ENCODE assay signal across 8 cellular contexts in the genomic region with DNA sequence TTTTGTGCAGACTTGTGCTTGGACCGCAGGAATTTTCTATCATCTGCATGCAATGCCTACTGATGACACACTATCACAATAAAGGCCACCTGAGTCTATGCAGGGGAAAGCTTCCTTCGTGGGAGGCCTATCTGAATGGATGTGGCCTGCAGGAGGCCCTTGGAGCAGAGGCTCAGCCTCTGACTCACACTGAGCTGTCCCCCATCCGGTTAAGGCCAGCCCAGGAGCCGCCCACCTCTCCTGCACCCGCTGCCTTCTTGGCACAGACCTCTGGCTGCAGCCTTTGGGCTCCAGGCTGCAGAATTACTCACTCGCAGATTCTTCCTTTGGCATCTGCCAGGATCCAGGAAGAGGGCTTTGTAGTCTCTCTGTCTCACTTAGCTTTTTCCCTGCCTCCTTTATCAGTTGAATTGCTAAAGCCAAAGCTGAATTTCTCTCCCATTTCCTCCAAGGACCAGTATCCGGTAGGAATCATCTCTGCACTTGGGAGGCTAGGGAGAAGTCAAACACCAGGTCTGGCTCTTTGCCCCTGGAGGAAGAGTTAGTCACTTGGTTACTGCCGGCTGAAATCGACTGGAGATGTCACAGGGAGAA.
DNase-seq lines count a peak whose midpoint lies in the region; ATAC-seq and TF ChIP-seq lines count a peak whose summit lies in the region.

No MANE protein-coding gene starts in this region.

- in situ Hi-C loops in brain microvascular endothelial cell (cut with HindIII; ENCODE audit: low pct_ligation_motif_present, low sequenced_read_pairs) = no loop called here

- H3K4me3 Mint-ChIP-seq in activated naive CD8-positive, alpha-beta T cell treated with anti-CD3 and anti-CD28 coated beads, Interleukin-2, amount 50 U/mL, for 24 hours = no peak overlapping the region
- no peak overlapping the region for H3K4me3 Mint-ChIP-seq in activated naive CD8-positive, alpha-beta T cell treated with anti-CD3 and anti-CD28 coated beads for 36 hours

- TF ChIP-seq CTCF in brain microvascular endothelial cell (IDR thresholded peaks at IDR 0.05; ENCODE audit: low read depth, low read length, missing control alignments) (peak; percentile 31), tibial artery (IDR thresholded peaks at IDR 0.05) (no peak)

- H3K4me3 ChIP-seq in brain microvascular endothelial cell (ENCODE audit: low read depth, low read length) (no peak overlapping the region), tibial artery (no peak overlapping the region)

- peak; percentile 82 for ATAC-seq in activated naive CD8-positive, alpha-beta T cell treated with anti-CD3 and anti-CD28 coated beads, Interleukin-2, amount 50 U/mL, for 24 hours

- DNase-seq in activated naive CD8-positive, alpha-beta T cell treated with anti-CD3 and anti-CD28 coated beads, Interleukin-2, amount 50 U/mL, for 24 hours = peak; percentile 13
- DNase-seq in activated naive CD8-positive, alpha-beta T cell treated with anti-CD3 and anti-CD28 coated beads for 36 hours = no peak
- DNase-seq in brain microvascular endothelial cell (peak; percentile 97), kidney tubule cell (ENCODE audit: low spot score) (peak; percentile 100), tibial artery (peak; percentile 71 to 87), SHP77 treated with DMSO at 0.1 percent for 48 hours (lab: John Stamatoyannopoulos, UW) (no peak), NCI-H2081 treated with DMSO at 0.1 percent for 48 hours (lab: John Stamatoyannopoulos, UW) (no peak)
- DNase-seq in stimulated activated CD4-positive, alpha-beta T cell treated with anti-CD3 and anti-CD28 coated beads, Interleukin-4, amount 100 ng/mL, for 4 hours = no peak

- peaks cover 0 to 12% (median 12%) of the 10 kb centered on the region in 4 donors for H3K4me1 ChIP-seq in tibial artery

- H3K36me3 ChIP-seq in brain microvascular endothelial cell (replicated peaks) (no peaks in the 10 kb centered on the region), tibial artery (no peaks in the 10 kb centered on the region)

- peak overlapping the region; percentile 55 for H3K27ac ChIP-seq in brain microvascular endothelial cell
- H3K27ac ChIP-seq in tibial artery = peak overlapping the region; percentile 44 to 66

- H3K27me3 ChIP-seq in brain microvascular endothelial cell (replicated peaks) (no peaks in the 10 kb centered on the region), tibial artery (no peaks in the 10 kb centered on the region)

- intact Hi-C loops in tibial artery (cut with DNase I; ENCODE audit: low total_unique reads) = no loop called here

- no peaks in the 10 kb centered on the region for H3K4me1 Mint-ChIP-seq in activated naive CD8-positive, alpha-beta T cell treated with anti-CD3 and anti-CD28 coated beads, Interleukin-2, amount 50 U/mL, for 24 hours
- peaks cover 3% of the 10 kb centered on the region for H3K4me1 Mint-ChIP-seq in activated naive CD8-positive, alpha-beta T cell treated with anti-CD3 and anti-CD28 coated beads for 36 hours

- H3K9me3 Mint-ChIP-seq in activated naive CD8-positive, alpha-beta T cell treated with anti-CD3 and anti-CD28 coated beads, Interleukin-2, amount 50 U/mL, for 24 hours = no peaks in the 10 kb centered on the region
- no peaks in the 10 kb centered on the region for H3K9me3 Mint-ChIP-seq in activated naive CD8-positive, alpha-beta T cell treated with anti-CD3 and anti-CD28 coated beads for 36 hours

- no peaks in the 10 kb centered on the region for H3K9me3 ChIP-seq in tibial artery

- no peak overlapping the region for H3K27ac Mint-ChIP-seq in activated naive CD8-positive, alpha-beta T cell treated with anti-CD3 and anti-CD28 coated beads, Interleukin-2, amount 50 U/mL, for 24 hours
- H3K27ac Mint-ChIP-seq in activated naive CD8-positive, alpha-beta T cell treated with anti-CD3 and anti-CD28 coated beads for 36 hours = no peak overlapping the region

- no peaks in the 10 kb centered on the region for H3K36me3 Mint-ChIP-seq in activated naive CD8-positive, alpha-beta T cell treated with anti-CD3 and anti-CD28 coated beads, Interleukin-2, amount 50 U/mL, for 24 hours (ENCODE audit: low read depth)
- no peaks in the 10 kb centered on the region for H3K36me3 Mint-ChIP-seq in activated naive CD8-positive, alpha-beta T cell treated with anti-CD3 and anti-CD28 coated beads for 36 hours

- no peaks in the 10 kb centered on the region for H3K27me3 Mint-ChIP-seq in activated naive CD8-positive, alpha-beta T cell treated with anti-CD3 and anti-CD28 coated beads, Interleukin-2, amount 50 U/mL, for 24 hours
- no peaks in the 10 kb centered on the region for H3K27me3 Mint-ChIP-seq in activated naive CD8-positive, alpha-beta T cell treated with anti-CD3 and anti-CD28 coated beads for 36 hours

Comparison
In these comparisons a context has a peak if more than half of its experiments do, and no peak if none do; other contexts are left out.
1. DNase-seq: peak in activated naive CD8-positive, alpha-beta T cell treated with anti-CD3 and anti-CD28 coated beads, Interleukin-2, amount 50 U/mL, for 24 hours (single experiment), brain microvascular endothelial cell (single experiment), kidney tubule cell (single experiment) and tibial artery (2 of 2); none in activated naive CD8-positive, alpha-beta T cell treated with anti-CD3 and anti-CD28 coated beads for 36 hours (single experiment), SHP77 treated with DMSO at 0.1 percent for 48 hours (single experiment), NCI-H2081 treated with DMSO at 0.1 percent for 48 hours (single experiment) and stimulated activated CD4-positive, alpha-beta T cell treated with anti-CD3 and anti-CD28 coated beads, Interleukin-4, amount 100 ng/mL, for 4 hours (0 of 2).